Comparison of ENCODE assay signal across 8 cellular contexts in genomic region chr13:46386996-46387851, GRCh38. TPM values are rescaled to one million over a fixed set of nuclear protein-coding genes. Genes with fewer than 3 reads are reported as not detected.
DNase-seq lines count a peak whose midpoint lies in the region; ATAC-seq lines count a peak whose summit lies in the region.

TSS of gene RUBCNL (minus strand) at chr13:46387252. CDS start at chr13:46372475, 14,777 bp downstream.

- no peak within 1 kb of the TSS for H2AK5ac ChIP-seq in mesenchymal stem cell (ENCODE audit: low read length, severe bottlenecking)

- peak within 1 kb of the TSS in 1 of 2 experiments; percentile 18 for H2BK12ac ChIP-seq in mesenchymal stem cell (ENCODE audit: low read length in 2 of 2)

- peak within 1 kb of the TSS in 1 of 2 experiments; percentile 74 for H3K23ac ChIP-seq in mesenchymal stem cell (ENCODE audit: low read length in 2 of 2)

- WGBS in mesenchymal stem cell: 3% methylated on average over 56 of the region's 73 CpGs

- H3K9me3 ChIP-seq in mesenchymal stem cell (ENCODE audit: control insufficient read depth, low read length): no peaks in the 10 kb centered on the region

- H4K91ac ChIP-seq in mesenchymal stem cell (ENCODE audit: low read length): no peak within 1 kb of the TSS

- H2AFZ ChIP-seq in mesenchymal stem cell (ENCODE audit: low read depth, low read length): peak within 1 kb of the TSS; percentile 56

- peaks cover 37% of the 10 kb centered on the region for H3K27me3 Mint-ChIP-seq in T-helper 1 cell treated with Interleukin-12 subunit alpha and Interleukin-12 subunit beta and Interleukin-4 antibody, amounts not matched to agents 30 μg/mL and 1 μg/mL, for 36 hours (ENCODE audit: low read depth)

- peaks cover 3% of the 10 kb centered on the region for H3K36me3 Mint-ChIP-seq in T-helper 1 cell treated with Interleukin-12 subunit alpha and Interleukin-12 subunit beta and Interleukin-4 antibody, amounts not matched to agents 30 μg/mL and 1 μg/mL, for 36 hours (ENCODE audit: low read depth)
- H3K36me3 Mint-ChIP-seq in stimulated activated effector memory CD8-positive, alpha-beta T cell treated with anti-CD3 and anti-CD28 coated beads, Interleukin-12 subunit alpha, Interleukin-12 subunit beta, amount 100 ng/mL, for 72 hours: no peaks in the 10 kb centered on the region

- H2BK15ac ChIP-seq in mesenchymal stem cell (ENCODE audit: low read depth, poor library complexity, severe bottlenecking): peak within 1 kb of the TSS; percentile 60

- no peak within 1 kb of the TSS for H3K4ac ChIP-seq in mesenchymal stem cell (ENCODE audit: low read depth in 1 of 2, low read length in 2 of 2)

- H3K9me3 Mint-ChIP-seq in T-helper 1 cell treated with Interleukin-12 subunit alpha and Interleukin-12 subunit beta and Interleukin-4 antibody, amounts not matched to agents 30 μg/mL and 1 μg/mL, for 36 hours: no peaks in the 10 kb centered on the region
- H3K9me3 Mint-ChIP-seq in stimulated activated effector memory CD8-positive, alpha-beta T cell treated with anti-CD3 and anti-CD28 coated beads, Interleukin-12 subunit alpha, Interleukin-12 subunit beta, amount 100 ng/mL, for 72 hours: no peaks in the 10 kb centered on the region

- peaks cover 18% of the 10 kb centered on the region for H3K4me1 ChIP-seq in mesenchymal stem cell (ENCODE audit: control insufficient read depth, insufficient read depth, low read depth, low read length)

- H4K8ac ChIP-seq in mesenchymal stem cell (ENCODE audit: low read length): no peak within 1 kb of the TSS

- H2BK120ac ChIP-seq in mesenchymal stem cell (ENCODE audit: low read depth, low read length): no peak within 1 kb of the TSS

- H3K4me1 Mint-ChIP-seq in T-helper 1 cell treated with Interleukin-12 subunit alpha and Interleukin-12 subunit beta and Interleukin-4 antibody, amounts not matched to agents 30 μg/mL and 1 μg/mL, for 36 hours (ENCODE audit: low read depth): peaks cover 28% of the 10 kb centered on the region
- H3K4me1 Mint-ChIP-seq in stimulated activated effector memory CD8-positive, alpha-beta T cell treated with anti-CD3 and anti-CD28 coated beads, Interleukin-12 subunit alpha, Interleukin-12 subunit beta, amount 100 ng/mL, for 72 hours: peaks cover 15% of the 10 kb centered on the region

- H2BK5ac ChIP-seq in mesenchymal stem cell (ENCODE audit: low read depth, low read length, poor library complexity, severe bottlenecking): no peak within 1 kb of the TSS

- ATAC-seq in HG03175 (IDR thresholded peaks at IDR 0.05; ENCODE audit: unreplicated experiment): peak; percentile 34
- peak; percentile 86 for ATAC-seq in stimulated activated effector memory CD8-positive, alpha-beta T cell treated with anti-CD3 and anti-CD28 coated beads, Interleukin-12 subunit alpha, Interleukin-12 subunit beta, amount 100 ng/mL, for 72 hours

- H3K79me1 ChIP-seq in mesenchymal stem cell (replicated peaks; ENCODE audit: low read length, poor library complexity, severe bottlenecking): no peaks in the 10 kb centered on the region

- H3K27ac ChIP-seq in mesenchymal stem cell (ENCODE audit: low read length, poor library complexity, severe bottlenecking): no peak within 1 kb of the TSS

- peak within 1 kb of the TSS in 1 of 2 experiments; percentile 88 for H3K14ac ChIP-seq in mesenchymal stem cell (ENCODE audit: low read length in 2 of 2)

- peak within 1 kb of the TSS; percentile 77 for H3K4me3 Mint-ChIP-seq in T-helper 1 cell treated with Interleukin-12 subunit alpha and Interleukin-12 subunit beta and Interleukin-4 antibody, amounts not matched to agents 30 μg/mL and 1 μg/mL, for 36 hours
- peak within 1 kb of the TSS; percentile 75 for H3K4me3 Mint-ChIP-seq in stimulated activated effector memory CD8-positive, alpha-beta T cell treated with anti-CD3 and anti-CD28 coated beads, Interleukin-12 subunit alpha, Interleukin-12 subunit beta, amount 100 ng/mL, for 72 hours

- H3K36me3 ChIP-seq in mesenchymal stem cell (ENCODE audit: control insufficient read depth in 1 of 2, insufficient read depth in 2 of 2, low read depth in 1 of 2, low read length in 2 of 2): no peaks in the 10 kb centered on the region

- peaks cover 4 to 41% of the 10 kb centered on the region in 2 experiments for H3K27me3 ChIP-seq in mesenchymal stem cell (ENCODE audit: control insufficient read depth in 1 of 2, insufficient read depth in 1 of 2, low read length in 2 of 2)

- H3K9ac ChIP-seq in mesenchymal stem cell (ENCODE audit: low read length): peak within 1 kb of the TSS; percentile 86

- no peak within 1 kb of the TSS for H3K18ac ChIP-seq in mesenchymal stem cell (ENCODE audit: low read depth in 1 of 2, low read length in 2 of 2)

- peak within 1 kb of the TSS; percentile 99 for H3K4me2 ChIP-seq in mesenchymal stem cell (ENCODE audit: low read length, poor library complexity, severe bottlenecking)

- DNase-seq in NCI-H2107 treated with DMSO at 0.1 percent for 48 hours (lab: John Stamatoyannopoulos, UW; ENCODE audit: unreplicated experiment) (peak; percentile 31), NCI-H2107 (lab: John Stamatoyannopoulos, UW) (no peak), ecto neural progenitor cell (ENCODE audit: low spot score) (peak; percentile 74), mesenchymal stem cell (peak; percentile 41), OCI-M1 (lab: John Stamatoyannopoulos, UW) (no peak)
- peak in 1 of 2 donors; percentile 64 for DNase-seq in stimulated activated effector memory CD8-positive, alpha-beta T cell treated with anti-CD3 and anti-CD28 coated beads, Interleukin-12 subunit alpha, Interleukin-12 subunit beta, amount 100 ng/mL, for 72 hours (ENCODE audit: low spot score in 2 of 2)

- peak within 1 kb of the TSS; percentile 54 to 85 for H3K4me3 ChIP-seq in mesenchymal stem cell (ENCODE audit: insufficient read depth in 1 of 2, low read depth in 1 of 2, low read length in 2 of 2)

- H3K27ac Mint-ChIP-seq in T-helper 1 cell treated with Interleukin-12 subunit alpha and Interleukin-12 subunit beta and Interleukin-4 antibody, amounts not matched to agents 30 μg/mL and 1 μg/mL, for 36 hours: peak within 1 kb of the TSS; percentile 52
- no peak within 1 kb of the TSS for H3K27ac Mint-ChIP-seq in stimulated activated effector memory CD8-positive, alpha-beta T cell treated with anti-CD3 and anti-CD28 coated beads, Interleukin-12 subunit alpha, Interleukin-12 subunit beta, amount 100 ng/mL, for 72 hours

RNA-seq across cellular contexts. Expression of gene RUBCNL, which starts in this region (rescaled TPM):
- polyA plus RNA-seq in mesenchymal stem cell (2013, experiment 1 of 2): 0.12 TPM
- 0.14 TPM for polyA plus RNA-seq in mesenchymal stem cell (2013, experiment 2 of 2)

Comparison
In these comparisons a context has a peak if more than half of its experiments do, and no peak if none do; other contexts are left out.
1. DNase-seq: peak in NCI-H2107 treated with DMSO at 0.1 percent for 48 hours (single experiment), ecto neural progenitor cell (single experiment) and mesenchymal stem cell (single experiment); none in NCI-H2107 (single experiment) and OCI-M1 (single experiment).